30 cellular contexts compared by ENCODE assay signal in the genomic region with DNA sequence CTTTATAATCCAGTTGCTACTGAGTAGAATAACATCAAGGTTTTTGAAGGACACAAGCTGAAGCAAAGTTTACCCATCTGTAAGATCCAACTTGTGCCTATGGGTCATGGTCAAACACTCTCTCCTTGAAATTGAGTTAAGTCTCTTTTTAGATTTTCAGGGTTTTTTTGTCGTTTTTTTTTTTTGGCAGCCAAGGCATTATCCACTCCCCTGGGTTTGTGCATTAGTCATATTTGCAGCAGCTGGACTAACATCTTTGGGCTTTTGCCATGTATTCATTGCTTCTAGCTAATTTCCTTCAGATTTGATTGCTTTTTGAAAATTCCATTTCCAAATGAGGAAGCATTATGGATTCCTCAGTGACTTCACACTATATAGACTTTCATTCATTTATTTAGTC.
"Had no signal": no experiment of that assay in that cellular context is flagged by ENCODE, and none has a peak within 500 bp of the region (broad histone marks: within the 10 kb centered on the region; RNA-seq: fewer than 3 reads in every experiment).

No MANE protein-coding gene starts in this region.

- H3K4me3 Mint-ChIP-seq: activated B cell treated with CpG ODN at 0.5 μM for 24 hours; activated CD8-positive, alpha-beta T cell treated with anti-CD3 and anti-CD28 coated beads for 36 hours; activated naive CD8-positive, alpha-beta T cell; activated T-cell treated with anti-CD3 and anti-CD28 coated beads, Interleukin-2, amount 50 U/mL, for 4 hours; activated T-helper 17 cell treated with anti-CD3 and anti-CD28 coated beads, Interleukin-2, amount 50 U/mL, for 72 hours; central memory CD8-positive, alpha-beta T cell; dendritic cell treated with granulocyte-macrophage colony-stimulating factor and Interleukin-4, amounts not matched to agents 40 ng/mL and 50 ng/mL, for 4 days; endodermal cell had no signal

- ATAC-seq: activated CD4-positive, CD25-positive, alpha-beta regulatory T cell treated with anti-CD3 and anti-CD28 coated beads, Interleukin-2, amount 50 U/mL, for 24 hours; activated CD8-positive, alpha-beta T cell treated with anti-CD3 and anti-CD28 coated beads for 36 hours; activated T-cell treated with anti-CD3 and anti-CD28 coated beads, Interleukin-2, amount 50 U/mL, for 4 hours; activated T-helper 17 cell treated with anti-CD3 and anti-CD28 coated beads, Interleukin-2, amount 50 U/mL, for 72 hours; esophagus mucosa; gastrocnemius medialis had no signal

- H3K27ac Mint-ChIP-seq: activated B cell treated with CpG ODN at 0.5 μM for 24 hours; activated CD8-positive, alpha-beta T cell treated with anti-CD3 and anti-CD28 coated beads for 36 hours; activated naive CD8-positive, alpha-beta T cell; activated T-helper 17 cell treated with anti-CD3 and anti-CD28 coated beads, Interleukin-2, amount 50 U/mL, for 72 hours; dendritic cell treated with granulocyte-macrophage colony-stimulating factor and Interleukin-4, amounts not matched to agents 40 ng/mL and 50 ng/mL, for 4 days; endodermal cell had no signal

- DNase-seq: activated B cell treated with CpG ODN at 0.5 μM for 24 hours; activated CD4-positive, alpha-beta T cell treated with anti-CD3 and anti-CD28 coated beads for 48 hours; activated CD4-positive, alpha-beta T cell treated with anti-CD3 and anti-CD28 coated beads, Interleukin-2, amount 50 U/mL, for 1 hour; activated CD4-positive, alpha-beta T cell treated with anti-CD3 and anti-CD28 coated beads, Interleukin-2, amount 50 U/mL, for 48 hours; activated CD8-positive, alpha-beta memory T cell treated with anti-CD3 and anti-CD28 coated beads for 24 hours; activated CD8-positive, alpha-beta T cell treated with anti-CD3 and anti-CD28 coated beads for 36 hours; activated effector memory CD4-positive, alpha-beta T cell treated with Interleukin-2 at 50 U/mL for 16 hours; activated gamma-delta T cell treated with Interleukin-2 at 50 U/mL for 16 hours; activated naive CD4-positive, alpha-beta T cell treated with anti-CD3 and anti-CD28 coated beads, Interleukin-2, amount 50 U/mL, for 16 hours; activated naive CD4-positive, alpha-beta T cell treated with Interleukin-2 at 50 U/mL for 16 hours; activated T-cell treated with anti-CD3 and anti-CD28 coated beads, Interleukin-2, amount 50 U/mL, for 4 hours; amniotic stem cell; anterior cingulate cortex; brain microvascular endothelial cell; dorsolateral prefrontal cortex; effector memory CD4-positive, alpha-beta T cell; endodermal cell; foreskin fibroblast; gastrocnemius medialis; glutamatergic neuron; heart right ventricle; T1000; WERI-Rb-1 had no signal

- H3K27me3 ChIP-seq: brain microvascular endothelial cell, dorsolateral prefrontal cortex, gastrocnemius medialis had no signal

- H3K4me1 Mint-ChIP-seq: activated B cell treated with CpG ODN at 0.5 μM for 24 hours; activated T-helper 17 cell treated with anti-CD3 and anti-CD28 coated beads, Interleukin-2, amount 50 U/mL, for 72 hours; central memory CD8-positive, alpha-beta T cell; endodermal cell had no signal

- H3K27ac ChIP-seq: brain microvascular endothelial cell, coronary artery, dorsolateral prefrontal cortex, gastrocnemius medialis, heart right ventricle, WERI-Rb-1 had no signal

- H3K36me3 ChIP-seq: brain microvascular endothelial cell, gastrocnemius medialis, heart right ventricle, WERI-Rb-1 had no signal

- H3K4me3 ChIP-seq: coronary artery, dorsolateral prefrontal cortex, gastrocnemius medialis, heart right ventricle had no signal

- H3K4me1 ChIP-seq: gastrocnemius medialis had no signal

- H3K27me3 Mint-ChIP-seq: activated B cell treated with CpG ODN at 0.5 μM for 24 hours; activated CD8-positive, alpha-beta T cell treated with anti-CD3 and anti-CD28 coated beads for 36 hours; activated naive CD8-positive, alpha-beta T cell; activated T-helper 17 cell treated with anti-CD3 and anti-CD28 coated beads, Interleukin-2, amount 50 U/mL, for 72 hours; central memory CD8-positive, alpha-beta T cell; dendritic cell treated with granulocyte-macrophage colony-stimulating factor and Interleukin-4, amounts not matched to agents 40 ng/mL and 50 ng/mL, for 4 days had no signal

- H3K9me3 ChIP-seq: gastrocnemius medialis had no signal

- H3K36me3 Mint-ChIP-seq: activated naive CD8-positive, alpha-beta T cell had no signal
